Comparison of ENCODE assay signal across 10 cellular contexts in genomic region chr1:149986486-149987296, GRCh38. TPM values are rescaled to one million over a fixed set of nuclear protein-coding genes. Genes with fewer than 3 reads are reported as not detected.
DNase-seq lines count a peak whose midpoint lies in the region; ATAC-seq and TF ChIP-seq lines count a peak whose summit lies in the region.
"Had no signal": no experiment of that assay in that cellular context is flagged by ENCODE, and none has a peak within 500 bp of the region (broad histone marks: within the 10 kb centered on the region; RNA-seq: fewer than 3 reads in every experiment).

No MANE protein-coding gene starts in this region.

- no peak overlapping the region for H3K4me3 ChIP-seq in sigmoid colon

- no peaks in the 10 kb centered on the region for H3K27me3 Mint-ChIP-seq in activated CD4-positive, alpha-beta T cell treated with anti-CD3 and anti-CD28 coated beads for 36 hours

- no peak for TF ChIP-seq CTCF in foreskin keratinocyte (conservative IDR thresholded peaks at IDR 0.05)
- TF ChIP-seq CTCF in sigmoid colon (IDR thresholded peaks at IDR 0.05) = no peak

- no peak overlapping the region for H3K4me3 Mint-ChIP-seq in activated CD4-positive, alpha-beta T cell treated with anti-CD3 and anti-CD28 coated beads for 36 hours
- H3K4me3 Mint-ChIP-seq: activated CD8-positive, alpha-beta T cell treated with anti-CD3 and anti-CD28 coated beads, Interleukin-2, amount 10 ng/mL, durations not matched to agents 7 days and 5 days; natural killer cell had no signal

- peak; percentile 95 for ATAC-seq in SK-N-SH treated with all-trans-retinoic acid at 6 μM for 48 hours
- peak; percentile 49 for ATAC-seq in foreskin keratinocyte
- ATAC-seq in GM19467 (IDR thresholded peaks at IDR 0.05; ENCODE audit: unreplicated experiment) = no peak
- no peak for ATAC-seq in HG03095 (IDR thresholded peaks at IDR 0.05; ENCODE audit: unreplicated experiment)
- no peak for ATAC-seq in activated CD4-positive, alpha-beta T cell treated with anti-CD3 and anti-CD28 coated beads for 36 hours
- ATAC-seq in HG02798 (IDR thresholded peaks at IDR 0.05; ENCODE audit: poor library complexity, unreplicated experiment) = no peak
- ATAC-seq: activated CD8-positive, alpha-beta T cell treated with anti-CD3 and anti-CD28 coated beads, Interleukin-2, amount 10 ng/mL, durations not matched to agents 7 days and 5 days; natural killer cell had no signal

- H3K27me3 ChIP-seq in foreskin keratinocyte (no peaks in the 10 kb centered on the region), sigmoid colon (no peaks in the 10 kb centered on the region)

- DNase-seq in Daoy (ENCODE audit: low read depth) (peak; percentile 81), foreskin keratinocyte (peak; percentile 44 to 68), sigmoid colon (no peak)
- no peak for DNase-seq in activated CD4-positive, alpha-beta T cell treated with anti-CD3 and anti-CD28 coated beads for 36 hours
- DNase-seq: activated CD8-positive, alpha-beta T cell treated with anti-CD3 and anti-CD28 coated beads, Interleukin-2, amount 10 ng/mL, durations not matched to agents 7 days and 5 days; natural killer cell had no signal

- CTCF ChIA-PET in activated CD4-positive, alpha-beta T cell treated with anti-CD3 and anti-CD28 coated beads for 36 hours (lab: Charles Lee) = interaction anchor here (0.6 to 1.8 kb wide), 4 partner anchors 24 to 279 kb away, joined by 3 to 8 read pairs (median 5); partner anchors contain the start of gene VPS45

- H3K4me1 ChIP-seq in foreskin keratinocyte = peaks cover 12% of the 10 kb centered on the region
- H3K4me1 ChIP-seq in sigmoid colon = peaks cover 0 to 29% (median 14%) of the 10 kb centered on the region in 4 donors

- H3K27ac Mint-ChIP-seq in activated CD4-positive, alpha-beta T cell treated with anti-CD3 and anti-CD28 coated beads for 36 hours = no peak overlapping the region
- H3K27ac Mint-ChIP-seq: activated CD8-positive, alpha-beta T cell treated with anti-CD3 and anti-CD28 coated beads, Interleukin-2, amount 10 ng/mL, durations not matched to agents 7 days and 5 days; natural killer cell had no signal

- H3K9me3 Mint-ChIP-seq in activated CD4-positive, alpha-beta T cell treated with anti-CD3 and anti-CD28 coated beads for 36 hours (ENCODE audit: low read depth) = no peaks in the 10 kb centered on the region
- H3K9me3 Mint-ChIP-seq: natural killer cell had no signal

- no peaks in the 10 kb centered on the region for H3K36me3 ChIP-seq in sigmoid colon

- peaks cover 10% of the 10 kb centered on the region for H3K36me3 Mint-ChIP-seq in activated CD4-positive, alpha-beta T cell treated with anti-CD3 and anti-CD28 coated beads for 36 hours (ENCODE audit: low read depth)
- H3K36me3 Mint-ChIP-seq: natural killer cell had no signal

- H3K4me1 Mint-ChIP-seq in activated CD4-positive, alpha-beta T cell treated with anti-CD3 and anti-CD28 coated beads for 36 hours = no peaks in the 10 kb centered on the region

- intact Hi-C loops in sigmoid colon (cut with DNase I) = no loop called here
- intact Hi-C loops in activated CD4-positive, alpha-beta T cell treated with anti-CD3 and anti-CD28 coated beads for 36 hours (cut with DNase I, micrococcal nuclease) = no loop called here

- H3K9me3 ChIP-seq in sigmoid colon = no peaks in the 10 kb centered on the region

- WGBS in sigmoid colon, 2 donors = 83 to 87% methylated on average over 4 of the region's 4 CpGs

- H3K27ac ChIP-seq in foreskin keratinocyte (peak overlapping the region; percentile 40), sigmoid colon (peak overlapping the region in 3 of 4 donors; percentile 12 to 58 (median 14))

- no peak for TF ChIP-seq POLR2A in sigmoid colon (IDR thresholded peaks at IDR 0.05)

- POLR2A ChIA-PET in activated CD4-positive, alpha-beta T cell treated with anti-CD3 and anti-CD28 coated beads for 36 hours (lab: Charles Lee) = interaction anchor here (0.6 kb wide), 1 partner anchor 24 kb away, joined by 3 read pairs; no protein-coding TSS in a partner anchor

- no peak for TF ChIP-seq EP300 in sigmoid colon (IDR thresholded peaks at IDR 0.05)

TF ChIP-seq in SK-N-SH treated with all-trans-retinoic acid at 6 μM for 48 hours, 23 proteins besides CTCF, POLR2A, EP300 and RAD21 (continues in another document):
- TF ChIP-seq ZFP30 (CRISPR knock-in tag; IDR thresholded peaks at IDR 0.05) = no peak
- no peak for TF ChIP-seq SNAI2 (CRISPR knock-in tag; IDR thresholded peaks at IDR 0.05)
- TF ChIP-seq ESRRG (CRISPR knock-in tag; IDR thresholded peaks at IDR 0.05) = no peak
- TF ChIP-seq ZFP3 (CRISPR knock-in tag; IDR thresholded peaks at IDR 0.05) = no peak
- TF ChIP-seq POU6F1 (CRISPR knock-in tag; IDR thresholded peaks at IDR 0.05; ENCODE audit: borderline replicate concordance, low read depth) = peak; percentile 98
- TF ChIP-seq RARB (CRISPR knock-in tag; IDR thresholded peaks at IDR 0.05) = no peak
- TF ChIP-seq CSDC2 (CRISPR knock-in tag; IDR thresholded peaks at IDR 0.05) = no peak
- TF ChIP-seq ZNF565 (CRISPR knock-in tag; conservative IDR thresholded peaks at IDR 0.05; ENCODE audit: low read depth) = no peak
- TF ChIP-seq TOX (CRISPR knock-in tag; IDR thresholded peaks at IDR 0.05; ENCODE audit: borderline replicate concordance) = peak; percentile 91; the same call in 1 of the 2 replicates
- TF ChIP-seq CSRNP3 (CRISPR knock-in tag; IDR thresholded peaks at IDR 0.05) = no peak
- peak; percentile 98 for TF ChIP-seq ISL1 (CRISPR knock-in tag; IDR thresholded peaks at IDR 0.05)
- TF ChIP-seq TSHZ2 (CRISPR knock-in tag; IDR thresholded peaks at IDR 0.05) = no peak

RNA-seq across cellular contexts. Expression of gene OTUD7B, which starts 23.8 kb away (rescaled TPM):
- total RNA-seq in Daoy (2014; rRNA removed; shearing (Covaris generic)) = 12.8 and 13.0 TPM in 2 replicates
- 11.5 and 11.7 TPM in 2 replicates for total RNA-seq in foreskin keratinocyte
- 1.9 and 2.1 TPM in 2 replicates for polyA plus RNA-seq in foreskin keratinocyte
- total RNA-seq in sigmoid colon = 10 to 100 TPM; 17.0 to 25.2 (median 19.5) TPM
- 1 to 10 TPM; 6.0 to 9.4 (median 8.6) TPM for polyA plus RNA-seq in sigmoid colon
- total RNA-seq in activated CD4-positive, alpha-beta T cell treated with anti-CD3 and anti-CD28 coated beads for 36 hours = 10 to 100 TPM; 18.5 to 20.1 TPM

RNA-seq across cellular contexts. Expression of gene MTMR11, which starts 50.0 kb away (rescaled TPM):
- 2.9 and 3.7 TPM in 2 replicates for total RNA-seq in Daoy (2014; rRNA removed; shearing (Covaris generic))
- total RNA-seq in foreskin keratinocyte = 10.9 and 12.5 TPM in 2 replicates
- 8.4 and 8.6 TPM in 2 replicates for polyA plus RNA-seq in foreskin keratinocyte
- total RNA-seq in sigmoid colon = 10 to 100 TPM; 10.3 to 22.5 (median 17.9) TPM
- polyA plus RNA-seq in sigmoid colon = 10 to 100 TPM; 69.9 to 85.8 (median 76.9) TPM
- total RNA-seq in activated CD4-positive, alpha-beta T cell treated with anti-CD3 and anti-CD28 coated beads for 36 hours = 1 to 10 TPM; 1.3 TPM

RNA-seq across cellular contexts. Expression of gene SF3B4, which starts 59.1 kb away (rescaled TPM):
- 8.9 and 16.2 TPM in 2 replicates for total RNA-seq in Daoy (2014; rRNA removed; shearing (Covaris generic))
- total RNA-seq in foreskin keratinocyte = 53.7 and 54.5 TPM in 2 replicates
- 99.7 and 105 TPM in 2 replicates for polyA plus RNA-seq in foreskin keratinocyte
- total RNA-seq in sigmoid colon = 10 to 100 TPM in 2 of 4 donors, 1 to 10 TPM in 2; 7.8 to 17.7 (median 10.4) TPM
- 10 to 100 TPM; 19.0 to 51.1 (median 30.6) TPM for polyA plus RNA-seq in sigmoid colon
- total RNA-seq in activated CD4-positive, alpha-beta T cell treated with anti-CD3 and anti-CD28 coated beads for 36 hours = 10 to 100 TPM; 68.6 to 71.9 TPM

Comparison
In these comparisons a context has a peak if more than half of its experiments do, and no peak if none do; other contexts are left out.
1. DNase-seq: peak in Daoy (single experiment) and foreskin keratinocyte (2 of 2); none in sigmoid colon (single experiment) and activated CD4-positive, alpha-beta T cell treated with anti-CD3 and anti-CD28 coated beads for 36 hours (single experiment).
2. ATAC-seq: peak in SK-N-SH treated with all-trans-retinoic acid at 6 μM for 48 hours (single experiment) and foreskin keratinocyte (single experiment); none in GM19467 (single experiment), HG03095 (single experiment), activated CD4-positive, alpha-beta T cell treated with anti-CD3 and anti-CD28 coated beads for 36 hours (single experiment) and HG02798 (single experiment).